In the genomic region with DNA sequence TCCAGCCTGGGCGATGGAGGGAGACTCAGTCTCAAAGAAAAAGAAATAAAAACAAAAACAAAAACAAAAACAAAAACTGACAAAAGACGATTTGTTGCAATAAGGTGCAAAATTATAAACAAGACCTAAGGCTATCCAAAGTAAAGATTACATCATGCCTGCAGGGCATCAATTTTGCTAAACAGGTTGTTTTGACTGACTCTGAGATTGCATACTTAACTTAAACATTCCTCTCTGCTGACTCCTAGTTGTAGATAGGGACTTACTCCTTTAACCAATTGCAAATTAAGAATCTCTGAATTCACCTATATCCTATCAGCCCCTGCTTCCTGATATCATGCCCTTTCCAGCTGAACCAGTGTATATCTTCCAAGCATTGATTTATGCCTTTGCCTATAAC, we compare ENCODE assay signal across 24 cellular contexts.
"Had no signal": no experiment of that assay in that cellular context is flagged by ENCODE, and none has a peak within 500 bp of the region (broad histone marks: within the 10 kb centered on the region; RNA-seq: fewer than 3 reads in every experiment).

No MANE protein-coding gene starts in this region.

- H3K9me3 Mint-ChIP-seq: endodermal cell, nephron had no signal

- H3K27ac ChIP-seq: coronary artery, heart left ventricle, pancreas, spleen, testis, tibial nerve had no signal

- H3K9me3 ChIP-seq: heart left ventricle, pancreas, testis, tibial nerve had no signal

- H3K36me3 Mint-ChIP-seq: naive B cell; stimulated activated naive B cell treated with anti-CD40 and anti-IgM and Interleukin-4, amounts not matched to agents 10 μg/mL and 1 μg/mL and 100 μg/mL, for 72 hours had no signal

- H3K36me3 ChIP-seq: heart left ventricle, pancreas, spleen, tibial nerve had no signal

- DNase-seq: effector CD4-positive, alpha-beta T cell; endodermal cell; heart left ventricle; hippocampal formation; islet precursor cell; naive B cell; occipital lobe; pancreas; right cardiac atrium; spleen; stimulated activated CD4-positive, alpha-beta T cell treated with anti-CD3 and anti-CD28 coated beads, Interleukin-15, amount 100 ng/mL, for 24 hours; stimulated activated CD4-positive, alpha-beta T cell treated with anti-CD3 and anti-CD28 coated beads, Interleukin-1b, Interleukin-23, amount 100 ng/mL, for 48 hours; stimulated activated CD4-positive, alpha-beta T cell treated with anti-CD3 and anti-CD28 coated beads, Interleukin-4, amount 100 ng/mL, for 24 hours; stimulated activated naive B cell treated with anti-CD40 and anti-IgM and Interleukin-4, amounts not matched to agents 10 μg/mL and 1 μg/mL and 100 μg/mL, for 72 hours; stimulated activated naive CD8-positive, alpha-beta T cell treated with anti-CD3 and anti-CD28 coated beads, Interleukin-15, amount 100 ng/mL, for 72 hours; testis had no signal

- H3K27me3 Mint-ChIP-seq: naive B cell; progenitor cell of endocrine pancreas; stimulated activated naive B cell treated with anti-CD40 and anti-IgM and Interleukin-4, amounts not matched to agents 10 μg/mL and 1 μg/mL and 100 μg/mL, for 72 hours; stimulated activated naive CD8-positive, alpha-beta T cell treated with anti-CD3 and anti-CD28 coated beads, Interleukin-15, amount 100 ng/mL, for 72 hours had no signal

- H3K4me1 Mint-ChIP-seq: naive B cell; nephron; stimulated activated naive B cell treated with anti-CD40 and anti-IgM and Interleukin-4, amounts not matched to agents 10 μg/mL and 1 μg/mL and 100 μg/mL, for 72 hours; stimulated activated naive CD8-positive, alpha-beta T cell treated with anti-CD3 and anti-CD28 coated beads, Interleukin-15, amount 100 ng/mL, for 72 hours had no signal

- H3K4me3 ChIP-seq: coronary artery, heart left ventricle, pancreas, spleen, testis, tibial nerve had no signal

- H3K4me3 Mint-ChIP-seq: endodermal cell; mesothelial cell of epicardium; naive B cell; nephron; stimulated activated naive B cell treated with anti-CD40 and anti-IgM and Interleukin-4, amounts not matched to agents 10 μg/mL and 1 μg/mL and 100 μg/mL, for 72 hours; stimulated activated naive CD8-positive, alpha-beta T cell treated with anti-CD3 and anti-CD28 coated beads, Interleukin-15, amount 100 ng/mL, for 72 hours had no signal

- FAIRE-seq: endothelial cell of umbilical vein, frontal cortex, pancreas had no signal

- H3K27ac Mint-ChIP-seq: endodermal cell; mesothelial cell of epicardium; naive B cell; nephron; progenitor cell of endocrine pancreas; stimulated activated naive B cell treated with anti-CD40 and anti-IgM and Interleukin-4, amounts not matched to agents 10 μg/mL and 1 μg/mL and 100 μg/mL, for 72 hours; stimulated activated naive CD8-positive, alpha-beta T cell treated with anti-CD3 and anti-CD28 coated beads, Interleukin-15, amount 100 ng/mL, for 72 hours had no signal

- H3K4me1 ChIP-seq: heart left ventricle, pancreas, spleen, testis, tibial nerve had no signal

- H3K27me3 ChIP-seq: heart left ventricle, pancreas, spleen, testis, tibial nerve had no signal

- ATAC-seq: heart left ventricle; left lobe of liver; pancreas; right cardiac atrium; stimulated activated naive B cell treated with anti-CD40 and anti-IgM and Interleukin-4, amounts not matched to agents 10 μg/mL and 1 μg/mL and 100 μg/mL, for 72 hours; stimulated activated naive CD8-positive, alpha-beta T cell treated with anti-CD3 and anti-CD28 coated beads, Interleukin-15, amount 100 ng/mL, for 72 hours had no signal
